In genomic region chr19:7556696-7557315, GRCh38 we compare ENCODE assay signal across 37 cellular contexts. TPM values are rescaled to one million over a fixed set of nuclear protein-coding genes. Genes with fewer than 3 reads are reported as not detected.
"Had no signal": no experiment of that assay in that cellular context is flagged by ENCODE, and none has a peak within 500 bp of the region (broad histone marks: within the 10 kb centered on the region; RNA-seq: fewer than 3 reads in every experiment).

No MANE protein-coding gene starts in this region.

- H3K4me3 ChIP-seq: coronary artery, dorsolateral prefrontal cortex, esophagus muscularis mucosa, gastroesophageal sphincter, heart right ventricle had no signal

- FAIRE-seq: astrocyte, bronchial epithelial cell had no signal

- DNase-seq: activated B cell treated with CpG ODN at 0.5 μM for 24 hours; activated CD4-positive, alpha-beta memory T cell treated with anti-CD3 and anti-CD28 coated beads for 36 hours; activated CD4-positive, alpha-beta T cell treated with anti-CD3 and anti-CD28 coated beads for 36 hours; activated CD4-positive, alpha-beta T cell treated with anti-CD3 and anti-CD28 coated beads, Interleukin-2, amount 10 ng/mL, durations not matched to agents 24 days and 14 days; activated CD8-positive, alpha-beta memory T cell treated with anti-CD3 and anti-CD28 coated beads, Interleukin-2, amount 10 ng/mL, durations not matched to agents 7 days and 5 days; activated CD8-positive, alpha-beta memory T cell treated with anti-CD3 and anti-CD28 coated beads, Interleukin-2, amount 50 U/mL, for 4 hours; activated CD8-positive, alpha-beta T cell treated with anti-CD3 and anti-CD28 coated beads, Interleukin-2, amount 10 ng/mL, durations not matched to agents 7 days and 5 days; activated gamma-delta T cell; activated naive CD4-positive, alpha-beta T cell; activated naive CD4-positive, alpha-beta T cell treated with anti-CD3 and anti-CD28 coated beads, Interleukin-2, amount 50 U/mL, for 16 hours; activated T-cell treated with anti-CD3 and anti-CD28 coated beads, Interleukin-2, amount 50 U/mL, for 1 hour; activated T-cell treated with anti-CD3 and anti-CD28 coated beads, Interleukin-2, amount 50 U/mL, for 48 hours; amniotic stem cell; anterior cingulate cortex; brain microvascular endothelial cell; effector memory CD4-positive, alpha-beta T cell; endodermal cell; erythroblast; foreskin keratinocyte; heart right ventricle; T-cell; T1000; WERI-Rb-1 had no signal

- ATAC-seq: activated CD4-positive, alpha-beta T cell treated with anti-CD3 and anti-CD28 coated beads for 36 hours; activated CD4-positive, CD25-positive, alpha-beta regulatory T cell treated with anti-CD3 and anti-CD28 coated beads, Interleukin-2, amount 50 U/mL, for 24 hours; activated CD8-positive, alpha-beta memory T cell treated with anti-CD3 and anti-CD28 coated beads, Interleukin-2, amount 10 ng/mL, durations not matched to agents 7 days and 5 days; activated CD8-positive, alpha-beta T cell treated with anti-CD3 and anti-CD28 coated beads, Interleukin-2, amount 10 ng/mL, durations not matched to agents 7 days and 5 days; foreskin keratinocyte; gastroesophageal sphincter; heart right ventricle; T-cell had no signal

- H3K27me3 Mint-ChIP-seq: activated B cell treated with CpG ODN at 0.5 μM for 24 hours; activated CD4-positive, alpha-beta memory T cell treated with anti-CD3 and anti-CD28 coated beads for 36 hours; activated CD4-positive, alpha-beta T cell treated with anti-CD3 and anti-CD28 coated beads for 36 hours; activated CD4-positive, alpha-beta T cell treated with anti-CD3 and anti-CD28 coated beads, Interleukin-2, amount 10 ng/mL, durations not matched to agents 24 days and 14 days; activated CD8-positive, alpha-beta memory T cell treated with anti-CD3 and anti-CD28 coated beads, Interleukin-2, amount 10 ng/mL, durations not matched to agents 7 days and 5 days; activated naive CD8-positive, alpha-beta T cell; central memory CD8-positive, alpha-beta T cell; dendritic cell treated with granulocyte-macrophage colony-stimulating factor and Interleukin-4, amounts not matched to agents 40 ng/mL and 50 ng/mL, for 4 days; T-cell had no signal

- H3K9me3 ChIP-seq: esophagus muscularis mucosa, gastroesophageal sphincter, heart right ventricle had no signal

- H3K4me1 Mint-ChIP-seq: activated B cell treated with CpG ODN at 0.5 μM for 24 hours; activated CD4-positive, alpha-beta T cell treated with anti-CD3 and anti-CD28 coated beads for 36 hours; central memory CD8-positive, alpha-beta T cell; endodermal cell; T-cell had no signal

- H3K27me3 ChIP-seq: brain microvascular endothelial cell, dorsolateral prefrontal cortex, esophagus muscularis mucosa, foreskin keratinocyte, gastroesophageal sphincter, heart right ventricle had no signal

- H3K4me1 ChIP-seq: foreskin keratinocyte had no signal

- H3K27ac Mint-ChIP-seq: activated B cell treated with CpG ODN at 0.5 μM for 24 hours; activated CD4-positive, alpha-beta memory T cell treated with anti-CD3 and anti-CD28 coated beads for 36 hours; activated CD4-positive, alpha-beta T cell treated with anti-CD3 and anti-CD28 coated beads for 36 hours; activated CD4-positive, alpha-beta T cell treated with anti-CD3 and anti-CD28 coated beads, Interleukin-2, amount 10 ng/mL, durations not matched to agents 24 days and 14 days; activated CD8-positive, alpha-beta memory T cell treated with anti-CD3 and anti-CD28 coated beads, Interleukin-2, amount 10 ng/mL, durations not matched to agents 7 days and 5 days; activated naive CD8-positive, alpha-beta T cell; activated T-helper 1 cell treated with anti-CD3 and anti-CD28 coated beads, Interleukin-12 subunit alpha, Interleukin-12 subunit beta, Interleukin-2, Interleukin-4 antibody, amounts not matched to agents 30 ng/mL and 10 ng/mL and 1 ng/mL, durations not matched to agents 14 hours and 24 hours and 36 hours; dendritic cell treated with granulocyte-macrophage colony-stimulating factor and Interleukin-4, amounts not matched to agents 40 ng/mL and 50 ng/mL, for 4 days; endodermal cell; T-cell; T-helper 1 cell treated with Interleukin-12 subunit alpha and Interleukin-12 subunit beta and Interleukin-4 antibody, amounts not matched to agents 30 μg/mL and 1 μg/mL, for 36 hours; T-helper 2 cell treated with Interferon-gamma antibody and Interleukin-4, amounts not matched to agents 5 μg/mL and 100 μg/mL, for 36 hours had no signal

- H3K27ac ChIP-seq: brain microvascular endothelial cell, coronary artery, esophagus muscularis mucosa, foreskin keratinocyte, gastroesophageal sphincter, heart right ventricle, WERI-Rb-1 had no signal

- H3K4me3 Mint-ChIP-seq: activated B cell treated with CpG ODN at 0.5 μM for 24 hours; activated CD4-positive, alpha-beta memory T cell treated with anti-CD3 and anti-CD28 coated beads for 36 hours; activated CD4-positive, alpha-beta T cell treated with anti-CD3 and anti-CD28 coated beads for 36 hours; activated CD4-positive, alpha-beta T cell treated with anti-CD3 and anti-CD28 coated beads, Interleukin-2, amount 10 ng/mL, durations not matched to agents 24 days and 14 days; activated CD8-positive, alpha-beta memory T cell treated with anti-CD3 and anti-CD28 coated beads, Interleukin-2, amount 10 ng/mL, durations not matched to agents 7 days and 5 days; activated CD8-positive, alpha-beta T cell treated with anti-CD3 and anti-CD28 coated beads, Interleukin-2, amount 10 ng/mL, durations not matched to agents 7 days and 5 days; activated naive CD8-positive, alpha-beta T cell; activated T-helper 1 cell treated with anti-CD3 and anti-CD28 coated beads, Interleukin-12 subunit alpha, Interleukin-12 subunit beta, Interleukin-2, Interleukin-4 antibody, amounts not matched to agents 30 ng/mL and 10 ng/mL and 1 ng/mL, durations not matched to agents 14 hours and 24 hours and 36 hours; central memory CD8-positive, alpha-beta T cell; dendritic cell treated with granulocyte-macrophage colony-stimulating factor and Interleukin-4, amounts not matched to agents 40 ng/mL and 50 ng/mL, for 4 days; endodermal cell; T-cell; T-helper 1 cell treated with Interleukin-12 subunit alpha and Interleukin-12 subunit beta and Interleukin-4 antibody, amounts not matched to agents 30 μg/mL and 1 μg/mL, for 36 hours; T-helper 2 cell treated with Interferon-gamma antibody and Interleukin-4, amounts not matched to agents 5 μg/mL and 100 μg/mL, for 36 hours had no signal

RNA-seq across cellular contexts. Expression of gene CAMSAP3, which starts 38.9 kb away (rescaled TPM):
- total RNA-seq: cardiac septum had no signal
